In genomic region chr5:170833981-170834380, GRCh38 we compare ENCODE assay signal across 1 cellular context.
TF ChIP-seq lines count a peak whose summit lies in the region.

No MANE protein-coding gene starts in this region.

TF ChIP-seq in HEK293, 187 proteins besides CTCF, POLR2A, EP300 and RAD21:
- TF ChIP-seq ZNF513 (tag by site-specific recombination; IDR thresholded peaks at IDR 0.05): peak; percentile 58
